In genomic region chr6:84432616-84433015, GRCh38 we compare ENCODE assay signal across 14 cellular contexts.
A peak's percentile ranks its signal among the peaks of the same experiment; 100 is the strongest.
DNase-seq lines count a peak whose midpoint lies in the region; ATAC-seq and TF ChIP-seq lines count a peak whose summit lies in the region.
"Had no signal": no experiment of that assay in that cellular context is flagged by ENCODE, and none has a peak within 500 bp of the region (broad histone marks: within the 10 kb centered on the region; RNA-seq: fewer than 3 reads in every experiment).

No MANE protein-coding gene starts in this region.

- no peaks in the 10 kb centered on the region for H3K27me3 ChIP-seq in adipocyte (replicated peaks; ENCODE audit: control insufficient read depth, insufficient read depth, low read length)

- no peak for ATAC-seq in GM18868 (IDR thresholded peaks at IDR 0.05; ENCODE audit: unreplicated experiment)
- ATAC-seq: A549, HCT116 had no signal

- TF ChIP-seq CTCF in AG10803 (conservative IDR thresholded peaks at IDR 0.05; ENCODE audit: low read length) (no peak), fibroblast of mammary gland (conservative IDR thresholded peaks at IDR 0.05; ENCODE audit: control insufficient read depth, insufficient read depth, low read depth, low read length) (no peak)

- DNase-seq in AG10803 (ENCODE audit: low read depth) = peak; percentile 36
- peak; percentile 32 for DNase-seq in adipocyte (ENCODE audit: low read depth)
- peak; percentile 70 for DNase-seq in fibroblast of mammary gland (ENCODE audit: low read depth)
- peak; percentile 26 for DNase-seq in myocyte (ENCODE audit: low read depth)
- DNase-seq in HuH-7.5 (ENCODE audit: low spot score) = no peak
- DNase-seq in activated CD4-positive, alpha-beta T cell treated with anti-CD3 and anti-CD28 coated beads for 4 hours = no peak
- DNase-seq: AML-193; EL; NCI-H187; NK-92 treated with Interleukin-12 subunit alpha and Interleukin-12 subunit beta, amount 100 ng/mL, for 24 hours; SIG-M5 had no signal

- peaks cover 8% of the 10 kb centered on the region for H3K4me1 ChIP-seq in adipocyte (ENCODE audit: control insufficient read depth, insufficient read depth, low read length)
- H3K4me1 ChIP-seq: A549 had no signal

- no peaks in the 10 kb centered on the region for H3K36me3 ChIP-seq in adipocyte (ENCODE audit: control insufficient read depth, insufficient read depth, low read length, severe bottlenecking)

- no peak overlapping the region for H3K4me3 ChIP-seq in AG10803 (ENCODE audit: low read length)
- H3K4me3 ChIP-seq in adipocyte (ENCODE audit: low read length) = no peak overlapping the region
- H3K4me3 ChIP-seq in fibroblast of mammary gland (ENCODE audit: control insufficient read depth, low read depth, low read length) = no peak overlapping the region
- H3K4me3 ChIP-seq: A549 had no signal

- peak overlapping the region; percentile 13 for H3K9ac ChIP-seq in adipocyte (ENCODE audit: low read length)

- H3K9me3 ChIP-seq in adipocyte (ENCODE audit: control insufficient read depth, low read length) = no peaks in the 10 kb centered on the region
- H3K9me3 ChIP-seq: A549 had no signal

Comparison
In these comparisons a context has a peak if more than half of its experiments do, and no peak if none do; other contexts are left out.
1. DNase-seq: peak in AG10803 (single experiment), adipocyte (single experiment), fibroblast of mammary gland (single experiment) and myocyte (single experiment); none in HuH-7.5 (single experiment) and activated CD4-positive, alpha-beta T cell treated with anti-CD3 and anti-CD28 coated beads for 4 hours (0 of 2).